In the genomic region with DNA sequence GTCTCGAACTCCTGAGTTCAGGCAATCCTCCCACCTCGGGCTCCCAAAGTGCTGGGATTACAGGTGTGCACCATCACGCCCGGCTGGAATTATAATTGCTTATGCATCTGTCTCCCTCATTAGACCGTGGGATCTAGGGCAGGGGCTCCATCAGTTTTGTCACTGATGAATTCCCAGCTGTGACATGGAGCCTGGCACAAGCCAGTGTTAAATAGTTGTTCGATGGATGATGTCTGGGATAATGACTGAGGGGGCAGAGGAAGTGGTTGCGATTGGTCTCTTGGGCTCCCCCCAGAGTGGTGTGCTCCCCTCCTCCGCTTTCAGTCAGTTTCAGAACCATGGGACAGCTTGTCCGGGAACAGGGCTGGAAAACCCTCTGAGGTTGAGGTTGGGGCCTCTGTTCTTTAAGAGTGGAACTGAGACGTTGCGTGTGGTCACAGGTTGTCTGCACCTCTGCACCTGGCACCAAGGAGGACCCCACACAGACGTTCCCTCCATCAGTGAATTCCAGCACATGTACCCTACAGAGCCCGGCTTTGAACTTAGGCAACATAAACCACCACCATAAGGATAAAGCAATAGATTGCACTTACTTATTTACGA, we compare ENCODE assay signal across 26 cellular contexts. TPM values are rescaled to one million over a fixed set of nuclear protein-coding genes. Genes with fewer than 3 reads are reported as not detected.
"Had no signal": no experiment of that assay in that cellular context is flagged by ENCODE, and none has a peak within 500 bp of the region (broad histone marks: within the 10 kb centered on the region; RNA-seq: fewer than 3 reads in every experiment).

No MANE protein-coding gene starts in this region.

- H3K27ac ChIP-seq: adrenal gland, KMS-11, SJCRH30 had no signal

- H3K27me3 ChIP-seq: adrenal gland, SJCRH30 had no signal

- H3K9me3 Mint-ChIP-seq: activated naive CD8-positive, alpha-beta T cell treated with anti-CD3 and anti-CD28 coated beads, Interleukin-2, amount 10 ng/mL, durations not matched to agents 7 days and 5 days had no signal

- H3K4me3 Mint-ChIP-seq: activated naive CD8-positive, alpha-beta T cell treated with anti-CD3 and anti-CD28 coated beads, Interleukin-2, amount 10 ng/mL, durations not matched to agents 7 days and 5 days had no signal

- H3K36me3 Mint-ChIP-seq: activated naive CD8-positive, alpha-beta T cell treated with anti-CD3 and anti-CD28 coated beads, Interleukin-2, amount 10 ng/mL, durations not matched to agents 7 days and 5 days had no signal

- H3K36me3 ChIP-seq: adrenal gland, SJCRH30 had no signal

- DNase-seq: activated CD4-positive, alpha-beta T cell treated with anti-CD3 and anti-CD28 coated beads for 4 hours; activated CD4-positive, alpha-beta T cell treated with anti-CD3 and anti-CD28 coated beads, Interleukin-2, amount 50 U/mL, for 48 hours; activated CD4-positive, CD25-positive, alpha-beta regulatory T cell; activated CD8-positive, alpha-beta memory T cell treated with anti-CD3 and anti-CD28 coated beads, Interleukin-2, amount 50 U/mL, for 4 hours; activated naive CD4-positive, alpha-beta T cell treated with anti-CD3 and anti-CD28 coated beads, Interleukin-2, amount 50 U/mL, for 16 hours; activated naive CD8-positive, alpha-beta T cell treated with anti-CD3 and anti-CD28 coated beads, Interleukin-2, amount 10 ng/mL, durations not matched to agents 7 days and 5 days; activated T-cell treated with anti-CD3 and anti-CD28 coated beads, Interleukin-2, amount 50 U/mL, for 1 hour; anterior cingulate cortex; NCI-H1092; NCI-H1417; NCI-H1930; NCI-H345; NCI-H510A; NCI-H526 treated with DMSO at 0.1 percent for 48 hours; NCI-H82; OCI-M1; RPMI8226; SJCRH30; SK-N-SH; SW 1271; T1000 had no signal

- ATAC-seq: Panc1, Right ventricle myocardium inferior had no signal

- H3K9me3 ChIP-seq: adrenal gland, SJCRH30, SK-N-SH had no signal

- H3K27ac Mint-ChIP-seq: activated naive CD8-positive, alpha-beta T cell treated with anti-CD3 and anti-CD28 coated beads, Interleukin-2, amount 10 ng/mL, durations not matched to agents 7 days and 5 days had no signal

- H3K4me3 ChIP-seq: adrenal gland, SJCRH30 had no signal

RNA-seq across cellular contexts. Expression of a gene that starts 30.8 kb away (rescaled TPM):
- total RNA-seq: MCF 10A, SJCRH30 had no signal
- polyA plus RNA-seq: SK-N-SH had no signal
